In the genomic region with DNA sequence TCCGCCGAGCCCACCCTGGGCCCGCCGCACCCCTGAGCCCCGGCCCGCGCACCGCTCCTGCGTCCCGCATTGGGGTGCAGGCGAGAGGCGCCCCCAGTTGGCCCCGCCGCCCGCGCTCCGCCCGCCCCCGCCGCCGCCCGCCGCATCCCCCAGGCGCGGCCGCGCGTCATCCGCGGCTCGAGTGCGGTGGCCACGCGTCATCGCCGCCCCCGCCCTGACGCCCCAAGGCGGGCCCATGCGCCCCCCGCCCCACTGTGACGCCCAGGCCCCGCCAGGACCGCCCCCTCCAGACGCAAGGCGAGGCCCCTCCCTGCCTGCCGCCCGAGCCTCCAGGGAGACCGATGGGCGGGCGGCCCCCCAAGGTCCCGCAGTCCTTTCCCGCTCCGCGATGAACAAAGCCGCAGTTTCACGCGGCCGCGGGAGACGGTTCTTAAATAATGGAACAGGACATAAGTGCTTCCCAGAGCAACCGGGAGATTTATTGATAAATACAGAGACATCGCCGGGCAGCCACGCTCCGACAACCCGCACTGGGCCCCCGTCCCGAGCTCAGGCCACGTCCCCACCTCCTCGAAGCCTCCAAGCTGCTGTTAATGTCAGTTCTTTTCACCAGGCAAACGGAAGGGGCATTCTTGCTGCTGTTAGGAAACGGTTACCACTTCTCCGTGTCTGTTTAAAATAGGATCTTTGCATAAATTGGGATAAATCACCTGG, we compare ENCODE assay signal across 10 cellular contexts. TPM values are rescaled to one million over a fixed set of nuclear protein-coding genes. Genes with fewer than 3 reads are reported as not detected.
A peak's percentile ranks its signal among the peaks of the same experiment; 100 is the strongest.
DNase-seq lines count a peak whose midpoint lies in the region; ATAC-seq and TF ChIP-seq lines count a peak whose summit lies in the region.
"Had no signal": no experiment of that assay in that cellular context is flagged by ENCODE, and none has a peak within 500 bp of the region (broad histone marks: within the 10 kb centered on the region; RNA-seq: fewer than 3 reads in every experiment).

Gene ANKRD60, minus strand, starts transcription at position 170 of the 714 bp plus-strand sequence. Its CDS starts 0 bp downstream, at position 170.

- intact Hi-C loops in lower lobe of right lung (cut with DNase I) (no loop called here), upper lobe of right lung (cut with DNase I) (no loop called here)

- no peak for TF ChIP-seq CTCF in astrocyte of the spinal cord (IDR thresholded peaks at IDR 0.05; ENCODE audit: low read depth, low read length)
- TF ChIP-seq CTCF in lower lobe of right lung (IDR thresholded peaks at IDR 0.05): no peak
- no peak for TF ChIP-seq CTCF in upper lobe of right lung (IDR thresholded peaks at IDR 0.05)

- H3K4me1 ChIP-seq in lower lobe of right lung: peaks cover 4% of the 10 kb centered on the region
- peaks cover 3% of the 10 kb centered on the region for H3K4me1 ChIP-seq in upper lobe of right lung

- H3K4me3 ChIP-seq in astrocyte of the spinal cord (ENCODE audit: low read depth, low read length): peak within 1 kb of the TSS; percentile 43
- H3K4me3 ChIP-seq in lower lobe of right lung: no peak within 1 kb of the TSS
- H3K4me3 ChIP-seq in upper lobe of right lung: no peak within 1 kb of the TSS

- no peaks in the 10 kb centered on the region for H3K9me3 ChIP-seq in lower lobe of right lung
- H3K9me3 ChIP-seq in upper lobe of right lung: no peaks in the 10 kb centered on the region

- DNase-seq in D341Med (ENCODE audit: low spot score): peak; percentile 51
- peak; percentile 68 for DNase-seq in astrocyte of the spinal cord (ENCODE audit: low read depth, low spot score)
- DNase-seq in lower lobe of right lung: no peak
- DNase-seq in upper lobe of right lung: no peak
- no peak for DNase-seq in 8988T
- no peak for DNase-seq in kidney tubule cell (ENCODE audit: low spot score)

- H3K36me3 ChIP-seq in lower lobe of right lung: peaks cover 8% of the 10 kb centered on the region
- no peaks in the 10 kb centered on the region for H3K36me3 ChIP-seq in upper lobe of right lung

- no peak within 1 kb of the TSS for H3K27ac ChIP-seq in lower lobe of right lung
- H3K27ac ChIP-seq in upper lobe of right lung: no peak within 1 kb of the TSS

- ATAC-seq in SK-N-SH treated with all-trans-retinoic acid at 6 μM for 48 hours (peak; percentile 55), lower lobe of right lung (peak; percentile 32 to 68), upper lobe of right lung (peak; percentile 58), HG03175 (IDR thresholded peaks at IDR 0.05; ENCODE audit: unreplicated experiment) (no peak)
- ATAC-seq: HCT116 had no signal

- in situ Hi-C loops in astrocyte of the spinal cord (cut with HindIII; ENCODE audit: low sequenced_read_pairs): loop anchor here (25.0 kb wide), 2 partner anchors 434 to 609 kb away; partner anchors contain the start of gene STX16

- H3K27me3 ChIP-seq in lower lobe of right lung (ENCODE audit: low read depth) (peaks cover 41% of the 10 kb centered on the region), upper lobe of right lung (peaks cover 38% of the 10 kb centered on the region)

TF ChIP-seq in SK-N-SH treated with all-trans-retinoic acid at 6 μM for 48 hours, 23 proteins besides CTCF, POLR2A, EP300 and RAD21:
- TF ChIP-seq ZNF8 (CRISPR knock-in tag; IDR thresholded peaks at IDR 0.05) (no peak), CREB5 (CRISPR knock-in tag; IDR thresholded peaks at IDR 0.05; ENCODE audit: low read depth) (no peak), TCF4 (CRISPR knock-in tag; IDR thresholded peaks at IDR 0.05; ENCODE audit: borderline replicate concordance) (no peak), ZFP30 (CRISPR knock-in tag; IDR thresholded peaks at IDR 0.05) (no peak), RARB (CRISPR knock-in tag; IDR thresholded peaks at IDR 0.05) (no peak), ISL1 (CRISPR knock-in tag; IDR thresholded peaks at IDR 0.05) (no peak), GLIS3 (CRISPR knock-in tag; IDR thresholded peaks at IDR 0.05) (no peak), ZNF565 (CRISPR knock-in tag; conservative IDR thresholded peaks at IDR 0.05; ENCODE audit: low read depth) (no peak), TOX (CRISPR knock-in tag; IDR thresholded peaks at IDR 0.05; ENCODE audit: borderline replicate concordance) (no peak), PPARA (CRISPR knock-in tag; IDR thresholded peaks at IDR 0.05; ENCODE audit: borderline replicate concordance) (no peak)

RNA-seq across cellular contexts. Expression of gene ANKRD60, which starts in this region (rescaled TPM):
- total RNA-seq in lower lobe of right lung (not detected), upper lobe of right lung (not detected)
- total RNA-seq: frontal cortex had no signal

Comparison
In these comparisons a context has a peak if more than half of its experiments do, and no peak if none do; other contexts are left out.
1. Peak in ATAC-seq in lower lobe of right lung; RNA of the gene not detected or under 1 TPM.
2. Peak in ATAC-seq in upper lobe of right lung; RNA of the gene not detected or under 1 TPM.
3. DNase-seq: peak in D341Med (single experiment) and astrocyte of the spinal cord (single experiment); none in lower lobe of right lung (single experiment), upper lobe of right lung (single experiment), 8988T (single experiment) and kidney tubule cell (single experiment).